ENCODE assay signal across 28 cellular contexts in genomic region chr1:17265162-17265561, GRCh38. TPM values are rescaled to one million over a fixed set of nuclear protein-coding genes. Genes with fewer than 3 reads are reported as not detected.
DNase-seq lines count a peak whose midpoint lies in the region; TF ChIP-seq lines count a peak whose summit lies in the region.
"Had no signal": no experiment of that assay in that cellular context is flagged by ENCODE, and none has a peak within 500 bp of the region (broad histone marks: within the 10 kb centered on the region; RNA-seq: fewer than 3 reads in every experiment).

No MANE protein-coding gene starts in this region.

- H3F3A ChIP-seq in neural progenitor cell (ENCODE audit: low read depth), result no peaks in the 10 kb centered on the region

- no peaks in the 10 kb centered on the region for H4K20me1 ChIP-seq in neural progenitor cell (ENCODE audit: low read depth)

- H3K27me3 Mint-ChIP-seq in neural progenitor cell (ENCODE audit: insufficient read depth, low read depth), result peaks cover 4% of the 10 kb centered on the region
- H3K27me3 Mint-ChIP-seq: activated CD4-positive, alpha-beta memory T cell treated with anti-CD3 and anti-CD28 coated beads for 36 hours had no signal

- H3K36me3 Mint-ChIP-seq in neural progenitor cell, result no peaks in the 10 kb centered on the region
- H3K36me3 Mint-ChIP-seq: activated CD4-positive, alpha-beta memory T cell treated with anti-CD3 and anti-CD28 coated beads for 36 hours had no signal

- H3K4me3 Mint-ChIP-seq in neural progenitor cell, result no peak overlapping the region
- H3K4me3 Mint-ChIP-seq: activated B cell treated with CpG ODN at 0.5 μM for 24 hours; activated CD4-positive, alpha-beta memory T cell treated with anti-CD3 and anti-CD28 coated beads for 36 hours; dendritic cell treated with granulocyte-macrophage colony-stimulating factor and Interleukin-4, amounts not matched to agents 40 ng/mL and 50 ng/mL, for 4 days; nephron had no signal

- no peaks in the 10 kb centered on the region for H3K36me3 ChIP-seq in neural progenitor cell
- H3K36me3 ChIP-seq: BE2C, gastrocnemius medialis, prostate gland, SJCRH30 had no signal

- H2AFZ ChIP-seq in neural progenitor cell (replicated peaks), result peak overlapping the region; percentile 31

- H3K9ac ChIP-seq in neural progenitor cell, result no peak overlapping the region

- peak; percentile 20 for TF ChIP-seq CTCF in epithelial cell of esophagus (IDR thresholded peaks at IDR 0.05; ENCODE audit: insufficient read depth, low read depth, low read length, missing control alignments)
- peak; percentile 24 for TF ChIP-seq CTCF in neural progenitor cell (IDR thresholded peaks at IDR 0.05)

- H3K27me3 ChIP-seq in neural progenitor cell, result no peaks in the 10 kb centered on the region
- H3K27me3 ChIP-seq: BE2C, SJCRH30 had no signal

- DNase-seq in EH (ENCODE audit: low read depth), result peak; percentile 68
- peak; percentile 20 for DNase-seq in HT1080 (ENCODE audit: low read depth)
- peak; percentile 81 for DNase-seq in epithelial cell of esophagus (ENCODE audit: low read depth)
- DNase-seq in neural progenitor cell (ENCODE audit: low spot score), result peak; percentile 48
- no peak for DNase-seq in epidermal melanocyte (ENCODE audit: insufficient read length, low spot score)
- no peak for DNase-seq in activated effector memory CD4-positive, alpha-beta T cell treated with Interleukin-2 at 50 U/mL for 16 hours
- no peak for DNase-seq in foreskin melanocyte
- DNase-seq: activated B cell treated with CpG ODN at 0.5 μM for 24 hours; activated CD4-positive, alpha-beta memory T cell treated with anti-CD3 and anti-CD28 coated beads for 36 hours; activated T-cell treated with anti-CD3 and anti-CD28 coated beads for 4 hours; BE2C; gastrocnemius medialis; Karpas-422; left colon; midbrain; NCI-H1048; NCI-H187 treated with DMSO at 0.1 percent for 48 hours; NCI-H226; NCI-H774; SJCRH30; stimulated activated CD4-positive, alpha-beta T cell treated with anti-CD3 and anti-CD28 coated beads, Interleukin-1b, Interleukin-23, amount 100 ng/mL, for 48 hours; stimulated activated naive CD4-positive, alpha-beta T cell had no signal

- H3K4me2 ChIP-seq in neural progenitor cell, result no peak overlapping the region

- no peaks in the 10 kb centered on the region for H3K9me3 ChIP-seq in neural progenitor cell (ENCODE audit: low read depth)
- H3K9me3 ChIP-seq: BE2C, gastrocnemius medialis, prostate gland, SJCRH30 had no signal

- no peaks in the 10 kb centered on the region for H3K9me3 Mint-ChIP-seq in neural progenitor cell
- H3K9me3 Mint-ChIP-seq: activated CD4-positive, alpha-beta memory T cell treated with anti-CD3 and anti-CD28 coated beads for 36 hours; dendritic cell treated with granulocyte-macrophage colony-stimulating factor and Interleukin-4, amounts not matched to agents 40 ng/mL and 50 ng/mL, for 4 days had no signal

- H3K27ac ChIP-seq in neural progenitor cell, result no peak overlapping the region
- H3K27ac ChIP-seq: gastrocnemius medialis, prostate gland, SJCRH30 had no signal

- H3K4me3 ChIP-seq in epithelial cell of esophagus (ENCODE audit: low read length) (no peak overlapping the region), neural progenitor cell (no peak overlapping the region)
- H3K4me3 ChIP-seq: gastrocnemius medialis, prostate gland, SJCRH30 had no signal

- no peaks in the 10 kb centered on the region for H3K4me1 ChIP-seq in neural progenitor cell
- H3K4me1 ChIP-seq: BE2C, gastrocnemius medialis, prostate gland had no signal

- H3K4me1 Mint-ChIP-seq in neural progenitor cell, result no peaks in the 10 kb centered on the region
- H3K4me1 Mint-ChIP-seq: activated B cell treated with CpG ODN at 0.5 μM for 24 hours, nephron had no signal

- H3K27ac Mint-ChIP-seq in neural progenitor cell, result no peak overlapping the region
- H3K27ac Mint-ChIP-seq: activated B cell treated with CpG ODN at 0.5 μM for 24 hours; activated CD4-positive, alpha-beta memory T cell treated with anti-CD3 and anti-CD28 coated beads for 36 hours; dendritic cell treated with granulocyte-macrophage colony-stimulating factor and Interleukin-4, amounts not matched to agents 40 ng/mL and 50 ng/mL, for 4 days; nephron had no signal

- H3K79me2 ChIP-seq in neural progenitor cell (ENCODE audit: low read depth), result no peaks in the 10 kb centered on the region

RNA-seq across cellular contexts. Expression of gene PADI3, which starts 16.3 kb away (rescaled TPM):
- 0.39 and 0.57 TPM in 2 replicates for total RNA-seq in HT1080 (2014; rRNA removed; shearing (Covaris generic))
- polyA plus RNA-seq in HT1080 (2015; cell fraction: cytosol; rRNA removed), result 0.48 and 0.85 TPM in 2 replicates
- 3.4 and 3.5 TPM in 2 replicates for polyA plus RNA-seq in HT1080 (2015; cell fraction: nucleus; rRNA removed)
- total RNA-seq in neural progenitor cell (ENCODE audit: low replicate concordance), result 1.0 and 2.0 TPM in 2 replicates
- total RNA-seq: activated B cell treated with CpG ODN at 0.5 μM for 24 hours; activated CD4-positive, alpha-beta memory T cell treated with anti-CD3 and anti-CD28 coated beads for 36 hours; endothelial cell of umbilical vein; gastrocnemius medialis; left colon; OCI-LY7; T-helper 2 cell treated with Interferon-gamma antibody and Interleukin-4, amounts not matched to agents 100 ng/mL and 5 ng/mL, for 36 hours had no signal
- polyA plus RNA-seq: endothelial cell of umbilical vein had no signal

RNA-seq across cellular contexts. Expression of gene PADI4, which starts 42.8 kb away (rescaled TPM):
- 0.05 and 0.13 TPM in 2 replicates for total RNA-seq in HT1080 (2014; rRNA removed; shearing (Covaris generic))
- polyA plus RNA-seq in HT1080 (2015; cell fraction: cytosol; rRNA removed), result 0.16 TPM in 1 of 2 replicates, not detected in the other
- polyA plus RNA-seq in HT1080 (2015; cell fraction: nucleus; rRNA removed), result 1.8 and 2.7 TPM in 2 replicates
- not detected in 2 replicates for total RNA-seq in neural progenitor cell (ENCODE audit: low replicate concordance)
- total RNA-seq: endothelial cell of umbilical vein; gastrocnemius medialis; left colon; prostate gland; SJCRH30; T-helper 2 cell treated with Interferon-gamma antibody and Interleukin-4, amounts not matched to agents 100 ng/mL and 5 ng/mL, for 36 hours had no signal
- polyA plus RNA-seq: endothelial cell of umbilical vein had no signal

Comparison
In these comparisons a context has a peak if more than half of its experiments do, and no peak if none do; other contexts are left out.
1. DNase-seq: peak in EH (single experiment), HT1080 (single experiment), epithelial cell of esophagus (single experiment) and neural progenitor cell (single experiment); none in epidermal melanocyte (single experiment), activated effector memory CD4-positive, alpha-beta T cell treated with Interleukin-2 at 50 U/mL for 16 hours (single experiment) and foreskin melanocyte (single experiment).